11 cellular contexts compared by ENCODE assay signal in the genomic region with DNA sequence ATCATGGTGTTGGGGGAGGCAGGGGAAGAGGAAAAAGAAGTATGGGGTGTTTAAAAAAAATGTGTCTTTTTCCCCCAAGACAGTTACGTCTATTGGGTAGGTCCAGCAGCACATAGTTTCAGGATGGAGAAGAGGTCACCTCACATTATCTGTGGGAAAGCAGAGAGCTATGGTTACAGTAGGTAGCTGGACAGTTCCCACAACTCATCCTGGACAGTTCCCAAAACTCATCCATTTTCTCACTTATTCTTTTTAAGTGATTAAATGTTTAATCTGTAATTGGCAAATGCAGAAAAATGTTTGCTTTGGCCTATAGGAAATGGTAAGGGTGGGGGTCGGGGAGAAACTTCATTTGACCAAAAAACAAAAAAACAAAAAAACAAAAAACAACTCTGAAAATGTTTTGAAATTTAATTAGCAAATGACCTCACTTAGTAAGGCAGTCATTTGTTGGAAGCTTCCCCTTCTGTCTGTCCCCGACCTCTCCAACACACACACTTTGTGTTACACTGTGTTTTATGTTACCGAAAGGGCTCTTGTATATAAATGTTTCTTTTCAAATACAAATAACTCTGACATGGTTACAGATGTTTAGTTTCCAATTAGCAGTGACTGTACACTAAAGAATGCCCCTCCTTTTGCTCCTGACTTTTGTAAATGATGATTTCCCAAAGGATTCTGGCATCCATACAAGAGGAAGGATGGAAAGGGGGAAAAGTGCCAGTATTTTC.
DNase-seq lines count a peak whose midpoint lies in the region; ATAC-seq, FAIRE-seq and TF ChIP-seq lines count a peak whose summit lies in the region.
"Had no signal": no experiment of that assay in that cellular context is flagged by ENCODE, and none has a peak within 500 bp of the region (broad histone marks: within the 10 kb centered on the region; RNA-seq: fewer than 3 reads in every experiment).

No MANE protein-coding gene starts in this region.

- WGBS in HepG2 (ENCODE audit: low lambda C conversion rate), result 96% methylated on average over 4 of the region's 4 CpGs
- WGBS in aorta, 2 donors, result 16 to 33% methylated on average over 4 of the region's 4 CpGs

- in situ Hi-C loops in HepG2 (cut with HindIII; ENCODE audit: extremely low pct_ligation_motif_present, low pct_unique_long_range_greater_than_20kb), result no loop called here

- peaks cover 15% of the 10 kb centered on the region for H3K36me3 Mint-ChIP-seq in chondrocyte (ENCODE audit: low read depth)

- H3K27me3 ChIP-seq in HepG2 (ENCODE audit: control insufficient read depth in 1 of 2, insufficient read depth in 2 of 2, low read length in 2 of 2), result no peaks in the 10 kb centered on the region
- H3K27me3 ChIP-seq in aorta (ENCODE audit: control insufficient read depth in 1 of 2, insufficient read depth in 2 of 2, low read length in 1 of 2), result no peaks in the 10 kb centered on the region
- H3K27me3 ChIP-seq: ovary had no signal

- ATAC-seq in Right ventricle myocardium inferior (peak; percentile 57), HepG2 (no peak), aorta (ENCODE audit: low FRiP score) (peak; percentile 21), GM21717 (IDR thresholded peaks at IDR 0.05; ENCODE audit: unreplicated experiment) (no peak), HG02885 (IDR thresholded peaks at IDR 0.05; ENCODE audit: poor library complexity, unreplicated experiment) (no peak)

- TF ChIP-seq POLR2A in HepG2 (IDR thresholded peaks at IDR 0.05; ENCODE audit: insufficient read depth in 1 of 2, low read depth in 2 of 2, low read length in 2 of 2), result no peak

- BruUV-seq in HepG2 (replicated peaks; lab: Mats Ljungman, UMichigan), result no TSS peak

- H3K9me3 ChIP-seq in HepG2 (ENCODE audit: low read length) (no peaks in the 10 kb centered on the region), aorta (ENCODE audit: control insufficient read depth, low read length) (no peaks in the 10 kb centered on the region)
- H3K9me3 ChIP-seq: ovary had no signal

- no peak overlapping the region for H2AFZ ChIP-seq in HepG2 (ENCODE audit: low read length)

- no peaks in the 10 kb centered on the region for H3K27me3 Mint-ChIP-seq in chondrocyte (ENCODE audit: low read depth)
- H3K27me3 Mint-ChIP-seq: B cell had no signal

- no peak for TF ChIP-seq RAD21 in HepG2 (CRISPR knock-in tag; IDR thresholded peaks at IDR 0.05)

- no peaks in the 10 kb centered on the region for H4K20me1 ChIP-seq in HepG2 (ENCODE audit: insufficient read depth, low read length)

- no peak for TF ChIP-seq EP300 in HepG2 (IDR thresholded peaks at IDR 0.05; ENCODE audit: low read depth in 2 of 2, low read length in 2 of 2)
- TF ChIP-seq EP300 in HepG2 (CRISPR knock-in tag; IDR thresholded peaks at IDR 0.05; ENCODE audit: borderline replicate concordance), result no peak

- H3K9me3 Mint-ChIP-seq in chondrocyte (ENCODE audit: low read depth), result no peaks in the 10 kb centered on the region

- no peak for FAIRE-seq in HepG2 (lab: Jason Lieb, UNC)

- no peak for TF ChIP-seq CTCF in chondrocyte (IDR thresholded peaks at IDR 0.05)
- no peak for TF ChIP-seq CTCF in HepG2 (CRISPR knock-in tag; IDR thresholded peaks at IDR 0.05)

- DNase-seq in Right ventricle myocardium inferior (ENCODE audit: missing footprints) (no peak), cardiac septum (ENCODE audit: low spot score) (no peak), chondrocyte (ENCODE audit: low spot score) (no peak), HepG2 (ENCODE audit: low spot score) (no peak), aorta (no peak), NCI-H2107 treated with DMSO at 0.1 percent for 48 hours (lab: John Stamatoyannopoulos, UW; ENCODE audit: unreplicated experiment) (no peak)
- DNase-seq: activated CD4-positive, alpha-beta T cell treated with anti-CD3 and anti-CD28 coated beads for 4 hours had no signal

- POLR2A ChIA-PET in HepG2 (lab: Yijun Ruan, JAX), result no interaction called here

- H3K36me3 ChIP-seq in HepG2 (replicated peaks in 1 of 2; ENCODE audit: control insufficient read depth in 1 of 2, insufficient read depth in 2 of 2, low read length in 2 of 2) (peaks cover 1 to 11% of the 10 kb centered on the region in 2 experiments; a peak in 3 of 5 replicates), aorta (ENCODE audit: control insufficient read depth in 1 of 2, insufficient read depth in 2 of 2, low read length in 1 of 2) (no peaks in the 10 kb centered on the region)
- H3K36me3 ChIP-seq: ovary had no signal

- H3K27ac ChIP-seq in HepG2 (ENCODE audit: extremely low read length, insufficient read depth, low read length) (no peak overlapping the region), aorta (ENCODE audit: low read depth in 1 of 2, low read length in 2 of 2) (peak overlapping the region; percentile 42 to 85)

- intact Hi-C loops in Right ventricle myocardium inferior (cut with DNase I) (no loop called here), cardiac septum (cut with DNase I) (no loop called here), HepG2 (cut with micrococcal nuclease; ENCODE audit: unreplicated experiment) (no loop called here), aorta (cut with DNase I) (loop anchor here (5.0 to 10.0 kb wide), 3 partner anchors 63 to 125 kb away; no protein-coding TSS in a partner anchor)

- no peak overlapping the region for H3K4me3 Mint-ChIP-seq in chondrocyte (ENCODE audit: unreplicated experiment)
- H3K4me3 Mint-ChIP-seq: B cell had no signal

- CTCF ChIA-PET in HepG2 (lab: Yijun Ruan, JAX; ENCODE audit: low intra/inter-chr PET ratio, low total read pairs), result no interaction called here

- H3K79me2 ChIP-seq in HepG2 (ENCODE audit: insufficient read depth, low read length), result no peaks in the 10 kb centered on the region

- H3K4me1 Mint-ChIP-seq in chondrocyte (ENCODE audit: low read depth), result peaks cover 37% of the 10 kb centered on the region

- H3K27ac Mint-ChIP-seq in chondrocyte (ENCODE audit: unreplicated experiment), result peak overlapping the region; percentile 45
- H3K27ac Mint-ChIP-seq: B cell had no signal

- no peak overlapping the region for H3K9ac ChIP-seq in HepG2 (ENCODE audit: insufficient read depth, low read depth, low read length)

- H3K4me3 ChIP-seq in HepG2 (replicated peaks in 1 of 3; ENCODE audit: insufficient read depth in 1 of 3, low read depth in 2 of 3, low read length in 3 of 3) (no peak overlapping the region), aorta (ENCODE audit: low read length in 2 of 2) (no peak overlapping the region)
- H3K4me3 ChIP-seq: ovary had no signal

- H3K4me2 ChIP-seq in HepG2 (ENCODE audit: low read depth, low read length), result no peak overlapping the region

- H3K4me1 ChIP-seq in HepG2 (ENCODE audit: insufficient read depth, low read length) (peaks cover 26% of the 10 kb centered on the region), aorta (ENCODE audit: control insufficient read depth in 1 of 2, insufficient read depth in 2 of 2, low read length in 2 of 2) (peaks cover 0 to 14% of the 10 kb centered on the region in 2 donors)

TF ChIP-seq in HepG2, 621 proteins besides CTCF, POLR2A, EP300 and RAD21 (continues in another document):
- TF ChIP-seq HNRNPUL1 (IDR thresholded peaks at IDR 0.05; ENCODE audit: low read depth, low read length) (no peak), CSRNP2 (CRISPR knock-in tag; conservative IDR thresholded peaks at IDR 0.05; ENCODE audit: low read depth) (no peak), CHCHD3 (CRISPR knock-in tag; IDR thresholded peaks at IDR 0.05) (no peak), SPEN (CRISPR knock-in tag; IDR thresholded peaks at IDR 0.05; ENCODE audit: low read depth) (no peak), ZNF572 (CRISPR knock-in tag; IDR thresholded peaks at IDR 0.05) (no peak), ZNF557 (CRISPR knock-in tag; IDR thresholded peaks at IDR 0.05) (no peak), ZBTB3 (CRISPR knock-in tag; IDR thresholded peaks at IDR 0.05; ENCODE audit: borderline replicate concordance, low read depth) (no peak), U2AF1 (optimal IDR thresholded peaks at IDR 0.05; ENCODE audit: low read depth, low read length) (no peak), ZNF597 (CRISPR knock-in tag; IDR thresholded peaks at IDR 0.05) (no peak), ZNF337 (CRISPR knock-in tag; IDR thresholded peaks at IDR 0.05; ENCODE audit: borderline replicate concordance, low read depth) (no peak)
- TF ChIP-seq, protein P1, sequence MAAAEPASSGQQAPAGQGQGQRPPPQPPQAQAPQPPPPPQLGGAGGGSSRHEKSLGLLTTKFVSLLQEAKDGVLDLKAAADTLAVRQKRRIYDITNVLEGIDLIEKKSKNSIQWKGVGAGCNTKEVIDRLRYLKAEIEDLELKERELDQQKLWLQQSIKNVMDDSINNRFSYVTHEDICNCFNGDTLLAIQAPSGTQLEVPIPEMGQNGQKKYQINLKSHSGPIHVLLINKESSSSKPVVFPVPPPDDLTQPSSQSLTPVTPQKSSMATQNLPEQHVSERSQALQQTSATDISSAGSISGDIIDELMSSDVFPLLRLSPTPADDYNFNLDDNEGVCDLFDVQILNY (CRISPR knock-in tag; conservative IDR thresholded peaks at IDR 0.05), result no peak

Comparison
In these comparisons a context has a peak if more than half of its experiments do, and no peak if none do; other contexts are left out.
1. ATAC-seq: peak in Right ventricle myocardium inferior (single experiment) and aorta (single experiment); none in HepG2 (single experiment), GM21717 (single experiment) and HG02885 (single experiment).
2. intact Hi-C loops: an anchor here in aorta (5.0 to 10.0 kb wide); none called in Right ventricle myocardium inferior, cardiac septum and HepG2.